27 cellular contexts compared by ENCODE assay signal in genomic region chr18:29157057-29157780, GRCh38.
A peak's percentile ranks its signal among the peaks of the same experiment; 100 is the strongest.
DNase-seq lines count a peak whose midpoint lies in the region; ATAC-seq, FAIRE-seq and TF ChIP-seq lines count a peak whose summit lies in the region.
"Had no signal": no experiment of that assay in that cellular context is flagged by ENCODE, and none has a peak within 500 bp of the region (broad histone marks: within the 10 kb centered on the region; RNA-seq: fewer than 3 reads in every experiment).

No MANE protein-coding gene starts in this region.

- H3K27me3 ChIP-seq in SK-N-SH (ENCODE audit: insufficient read depth) (no peaks in the 10 kb centered on the region), endothelial cell of umbilical vein (ENCODE audit: control insufficient read depth in 2 of 2, insufficient read depth in 2 of 2, low read length in 2 of 2) (no peaks in the 10 kb centered on the region), psoas muscle (ENCODE audit: insufficient read depth in 3 of 3, low read length in 2 of 3) (no peaks in the 10 kb centered on the region)
- H3K27me3 ChIP-seq: heart left ventricle, SJCRH30, spleen, suprapubic skin, uterus had no signal

- peak overlapping the region; percentile 28 for H2AFZ ChIP-seq in SK-N-SH (ENCODE audit: low read depth)
- H2AFZ ChIP-seq in endothelial cell of umbilical vein (ENCODE audit: low read depth, low read length): no peak overlapping the region

- no peaks in the 10 kb centered on the region for H3K9me3 Mint-ChIP-seq in HFFc6
- peaks cover 10% of the 10 kb centered on the region for H3K9me3 Mint-ChIP-seq in stimulated activated memory B cell treated with anti-CD40 and anti-IgM and Interleukin-4, amounts not matched to agents 10 μg/mL and 1 μg/mL and 100 μg/mL, for 72 hours
- peaks cover 21% of the 10 kb centered on the region for H3K9me3 Mint-ChIP-seq in activated T-helper 17 cell treated with anti-CD3 and anti-CD28 coated beads, Interleukin-2, amount 50 U/mL, for 72 hours

- peak overlapping the region; percentile 37 to 49; a peak in 3 of 4 replicates for H3K4me3 ChIP-seq in SK-N-SH (ENCODE audit: low read depth in 2 of 2, low read length in 1 of 2)
- peak overlapping the region in 1 of 3 experiments; percentile 51 for H3K4me3 ChIP-seq in endothelial cell of umbilical vein (replicated peaks in 1 of 3; ENCODE audit: insufficient read depth in 1 of 3, low read depth in 1 of 3, low read length in 3 of 3)
- H3K4me3 ChIP-seq in psoas muscle: no peak overlapping the region
- H3K4me3 ChIP-seq: HAP-1, heart left ventricle, SJCRH30, spleen, suprapubic skin, uterus had no signal

- BruUV-seq in endothelial cell of umbilical vein (replicated peaks; lab: Mats Ljungman, UMichigan): no TSS peak

- no peaks in the 10 kb centered on the region for H3K9me2 ChIP-seq in SK-N-SH

- no peaks in the 10 kb centered on the region for H4K20me1 ChIP-seq in SK-N-SH (ENCODE audit: insufficient read depth)
- no peaks in the 10 kb centered on the region for H4K20me1 ChIP-seq in endothelial cell of umbilical vein (replicated peaks; ENCODE audit: control insufficient read depth, extremely low read depth, insufficient read depth, low read length)

- H3K27ac Mint-ChIP-seq in HFFc6: peak overlapping the region; percentile 77
- no peak overlapping the region for H3K27ac Mint-ChIP-seq in stimulated activated memory B cell treated with anti-CD40 and anti-IgM and Interleukin-4, amounts not matched to agents 10 μg/mL and 1 μg/mL and 100 μg/mL, for 72 hours
- H3K27ac Mint-ChIP-seq in activated T-helper 17 cell treated with anti-CD3 and anti-CD28 coated beads, Interleukin-2, amount 50 U/mL, for 72 hours: no peak overlapping the region
- H3K27ac Mint-ChIP-seq: activated naive CD4-positive, alpha-beta T cell treated with anti-CD3 and anti-CD28 coated beads for 36 hours; stimulated activated effector memory CD8-positive, alpha-beta T cell treated with anti-CD3 and anti-CD28 coated beads, Interleukin-12 subunit alpha, Interleukin-12 subunit beta, amount 100 ng/mL, for 72 hours; T-helper 17 cell had no signal

- H3K4me1 ChIP-seq in SK-N-SH (ENCODE audit: control insufficient read depth in 1 of 2, insufficient read depth in 2 of 2, low read depth in 1 of 2, low read length in 1 of 2) (peaks cover 0 to 27% of the 10 kb centered on the region in 2 experiments; a peak in 3 of 4 replicates), endothelial cell of umbilical vein (ENCODE audit: control insufficient read depth, extremely low read depth, insufficient read depth, low read length) (peaks cover 65% of the 10 kb centered on the region), psoas muscle (no peaks in the 10 kb centered on the region)
- H3K4me1 ChIP-seq: SJCRH30, spleen, uterus had no signal

- H3F3A ChIP-seq in SK-N-SH (replicated peaks; ENCODE audit: insufficient read depth): peaks cover 40% of the 10 kb centered on the region

- H3K9ac ChIP-seq in SK-N-SH: peak overlapping the region; percentile 60
- H3K9ac ChIP-seq in endothelial cell of umbilical vein (replicated peaks; ENCODE audit: extremely low read depth, insufficient read depth, low read length): peak overlapping the region; percentile 83

- TF ChIP-seq POLR2A in endothelial cell of umbilical vein (IDR thresholded peaks at IDR 0.05; ENCODE audit: low read depth, low read length): no peak

- H3K9me3 ChIP-seq in SK-N-SH (no peaks in the 10 kb centered on the region), endothelial cell of umbilical vein (replicated peaks; ENCODE audit: control insufficient read depth, insufficient read depth, low read length) (no peaks in the 10 kb centered on the region), psoas muscle (no peaks in the 10 kb centered on the region)
- H3K9me3 ChIP-seq: HAP-1, SJCRH30, spleen, suprapubic skin, uterus had no signal

- peaks cover 89% of the 10 kb centered on the region for H3K4me1 Mint-ChIP-seq in HFFc6 (ENCODE audit: low read depth)
- no peaks in the 10 kb centered on the region for H3K4me1 Mint-ChIP-seq in stimulated activated memory B cell treated with anti-CD40 and anti-IgM and Interleukin-4, amounts not matched to agents 10 μg/mL and 1 μg/mL and 100 μg/mL, for 72 hours
- H3K4me1 Mint-ChIP-seq in activated T-helper 17 cell treated with anti-CD3 and anti-CD28 coated beads, Interleukin-2, amount 50 U/mL, for 72 hours: no peaks in the 10 kb centered on the region
- H3K4me1 Mint-ChIP-seq: stimulated activated effector memory CD8-positive, alpha-beta T cell treated with anti-CD3 and anti-CD28 coated beads, Interleukin-12 subunit alpha, Interleukin-12 subunit beta, amount 100 ng/mL, for 72 hours; T-helper 17 cell had no signal

- peak overlapping the region; percentile 62 for H3K4me3 Mint-ChIP-seq in HFFc6
- no peak overlapping the region for H3K4me3 Mint-ChIP-seq in stimulated activated memory B cell treated with anti-CD40 and anti-IgM and Interleukin-4, amounts not matched to agents 10 μg/mL and 1 μg/mL and 100 μg/mL, for 72 hours
- H3K4me3 Mint-ChIP-seq in activated T-helper 17 cell treated with anti-CD3 and anti-CD28 coated beads, Interleukin-2, amount 50 U/mL, for 72 hours: no peak overlapping the region
- H3K4me3 Mint-ChIP-seq: activated naive CD4-positive, alpha-beta T cell treated with anti-CD3 and anti-CD28 coated beads for 36 hours; activated T-cell treated with anti-CD3 and anti-CD28 coated beads, Interleukin-2, amount 50 U/mL, for 4 hours; stimulated activated effector memory CD8-positive, alpha-beta T cell treated with anti-CD3 and anti-CD28 coated beads, Interleukin-12 subunit alpha, Interleukin-12 subunit beta, amount 100 ng/mL, for 72 hours; T-helper 17 cell had no signal

- peaks cover 14% of the 10 kb centered on the region for H3K36me3 Mint-ChIP-seq in HFFc6 (ENCODE audit: low read depth)
- H3K36me3 Mint-ChIP-seq in stimulated activated memory B cell treated with anti-CD40 and anti-IgM and Interleukin-4, amounts not matched to agents 10 μg/mL and 1 μg/mL and 100 μg/mL, for 72 hours: no peaks in the 10 kb centered on the region
- H3K36me3 Mint-ChIP-seq in activated T-helper 17 cell treated with anti-CD3 and anti-CD28 coated beads, Interleukin-2, amount 50 U/mL, for 72 hours (ENCODE audit: low read depth): no peaks in the 10 kb centered on the region
- H3K36me3 Mint-ChIP-seq: stimulated activated effector memory CD8-positive, alpha-beta T cell treated with anti-CD3 and anti-CD28 coated beads, Interleukin-12 subunit alpha, Interleukin-12 subunit beta, amount 100 ng/mL, for 72 hours had no signal

- no peaks in the 10 kb centered on the region for H3K9me1 ChIP-seq in endothelial cell of umbilical vein (replicated peaks; ENCODE audit: control insufficient read depth, extremely low read depth, insufficient read depth, low read length)

- no peak for TF ChIP-seq RAD21 in SK-N-SH (IDR thresholded peaks at IDR 0.05; ENCODE audit: low read length)

- H3K36me3 ChIP-seq in SK-N-SH (replicated peaks in 1 of 2; ENCODE audit: control insufficient read depth in 1 of 2, insufficient read depth in 2 of 2, low read length in 1 of 2): no peaks in the 10 kb centered on the region
- H3K36me3 ChIP-seq in endothelial cell of umbilical vein (ENCODE audit: control insufficient read depth in 2 of 2, extremely low read depth in 1 of 2, insufficient read depth in 2 of 2, low read length in 2 of 2): no peaks in the 10 kb centered on the region
- H3K36me3 ChIP-seq in psoas muscle (ENCODE audit: insufficient read depth in 1 of 2, low read depth in 1 of 2): no peaks in the 10 kb centered on the region
- H3K36me3 ChIP-seq: HAP-1, heart left ventricle, SJCRH30, spleen, suprapubic skin, uterus had no signal

- H3K79me2 ChIP-seq in SK-N-SH (ENCODE audit: insufficient read depth): peaks cover 2% of the 10 kb centered on the region; the same call in 1 of the 2 replicates
- peaks cover 5% of the 10 kb centered on the region for H3K79me2 ChIP-seq in endothelial cell of umbilical vein (ENCODE audit: control insufficient read depth, insufficient read depth, low read length)

- no peak for ATAC-seq in psoas muscle
- ATAC-seq in stimulated activated memory B cell treated with anti-CD40 and anti-IgM and Interleukin-4, amounts not matched to agents 10 μg/mL and 1 μg/mL and 100 μg/mL, for 72 hours: no peak
- no peak for ATAC-seq in activated T-helper 17 cell treated with anti-CD3 and anti-CD28 coated beads, Interleukin-2, amount 50 U/mL, for 72 hours (replicated peaks)
- no peak for ATAC-seq in GM19397 (IDR thresholded peaks at IDR 0.05; ENCODE audit: unreplicated experiment)
- ATAC-seq: activated T-cell treated with anti-CD3 and anti-CD28 coated beads, Interleukin-2, amount 50 U/mL, for 4 hours; heart left ventricle; left colon; Panc1; stimulated activated effector memory CD8-positive, alpha-beta T cell treated with anti-CD3 and anti-CD28 coated beads, Interleukin-12 subunit alpha, Interleukin-12 subunit beta, amount 100 ng/mL, for 72 hours; T-helper 17 cell had no signal

- WGBS in SK-N-SH (ENCODE audit: low lambda C conversion rate): 15% methylated on average over 3 of the region's 3 CpGs
- 79 to 86% (median 82%) methylated on average over 3 of the region's 3 CpGs for WGBS in psoas muscle, 3 donors

- TF ChIP-seq EP300 in SK-N-SH (IDR thresholded peaks at IDR 0.05; ENCODE audit: borderline replicate concordance in 1 of 2, low read depth in 1 of 2, low read length in 1 of 2): peak; percentile 9 to 70; a peak in 2 of 4 replicates

- POLR2A ChIA-PET in SK-N-SH (lab: Yijun Ruan, JAX) (no interaction called here), endothelial cell of umbilical vein (lab: Charles Lee) (no interaction called here)

- TF ChIP-seq CTCF in HFFc6 (IDR thresholded peaks at IDR 0.05): no peak
- no peak for TF ChIP-seq CTCF in SK-N-SH (IDR thresholded peaks at IDR 0.05)
- no peak for TF ChIP-seq CTCF in endothelial cell of umbilical vein (IDR thresholded peaks at IDR 0.05; ENCODE audit: extremely low read depth in 1 of 2, insufficient read depth in 1 of 2, low read depth in 1 of 2, low read length in 2 of 2)
- no peak for TF ChIP-seq CTCF in psoas muscle (IDR thresholded peaks at IDR 0.05)

- intact Hi-C loops in endothelial cell of umbilical vein (cut with micrococcal nuclease) (loop anchor here (5.0 to 10.0 kb wide), 2 partner anchors 422 to 980 kb away; partner anchors contain the start of gene CDH2), psoas muscle (cut with DNase I) (no loop called here)

- dilution Hi-C loops in endothelial cell of umbilical vein (cut with MboI; ENCODE audit: extremely low pct_ligation_motif_present, low sequenced_read_pairs): no loop called here

- peak overlapping the region; percentile 66 for H3K4me2 ChIP-seq in SK-N-SH
- peak overlapping the region; percentile 71 for H3K4me2 ChIP-seq in endothelial cell of umbilical vein (ENCODE audit: insufficient read depth, low read length)

- H3K27me3 Mint-ChIP-seq in HFFc6 (ENCODE audit: insufficient read depth): no peaks in the 10 kb centered on the region; the same call in 1 of the 2 replicates
- no peaks in the 10 kb centered on the region for H3K27me3 Mint-ChIP-seq in stimulated activated memory B cell treated with anti-CD40 and anti-IgM and Interleukin-4, amounts not matched to agents 10 μg/mL and 1 μg/mL and 100 μg/mL, for 72 hours
- no peaks in the 10 kb centered on the region for H3K27me3 Mint-ChIP-seq in activated T-helper 17 cell treated with anti-CD3 and anti-CD28 coated beads, Interleukin-2, amount 50 U/mL, for 72 hours
- H3K27me3 Mint-ChIP-seq: T-helper 17 cell had no signal

- peak; percentile 48 for FAIRE-seq in endothelial cell of umbilical vein (lab: Jason Lieb, UNC)

- peak; percentile 53 for DNase-seq in A172 (ENCODE audit: low spot score)
- DNase-seq in HFFc6: peak; percentile 32
- no peak for DNase-seq in SK-N-SH
- DNase-seq in endothelial cell of umbilical vein (ENCODE audit: low read depth, low spot score): peak; percentile 43
- DNase-seq in psoas muscle: no peak
- DNase-seq: activated CD4-positive, alpha-beta T cell treated with anti-CD3 and anti-CD28 coated beads for 48 hours; activated naive CD4-positive, alpha-beta T cell treated with anti-CD3 and anti-CD28 coated beads for 36 hours; activated T-cell treated with anti-CD3 and anti-CD28 coated beads, Interleukin-2, amount 50 U/mL, for 4 hours; amniotic stem cell; caudate nucleus; heart left ventricle; left colon; mesendoderm; MM.1S; NCI-H1417; SJCRH30; spleen; stimulated activated CD4-positive, alpha-beta T cell treated with anti-CD3 and anti-CD28 coated beads, Interleukin-2, amount 100 ng/mL, for 48 hours; T-helper 17 cell; uterus had no signal

- CTCF ChIA-PET in SK-N-SH (lab: Yijun Ruan, JAX) (no interaction called here), endothelial cell of umbilical vein (lab: Charles Lee) (no interaction called here)

- H3K27ac ChIP-seq in SK-N-SH (ENCODE audit: low read depth in 2 of 2, low read length in 1 of 2): peak overlapping the region; percentile 78 to 86
- H3K27ac ChIP-seq in endothelial cell of umbilical vein (ENCODE audit: insufficient read depth, low read depth, low read length): peak overlapping the region; percentile 96
- no peak overlapping the region for H3K27ac ChIP-seq in psoas muscle
- H3K27ac ChIP-seq: heart left ventricle, SJCRH30, spleen, suprapubic skin, uterus had no signal

Comparison
In these comparisons a context has a peak if more than half of its experiments do, and no peak if none do; other contexts are left out.
1. DNase-seq: peak in A172 (single experiment), HFFc6 (single experiment) and endothelial cell of umbilical vein (single experiment); none in SK-N-SH (single experiment) and psoas muscle (0 of 2).